ENCODE assay signal across 33 cellular contexts in genomic region chr3:27646891-27647290, GRCh38.
"Had no signal": no experiment of that assay in that cellular context is flagged by ENCODE, and none has a peak within 500 bp of the region (broad histone marks: within the 10 kb centered on the region; RNA-seq: fewer than 3 reads in every experiment).

No MANE protein-coding gene starts in this region.

- H3K9ac ChIP-seq: KMS-11 had no signal

- H3K9me3 ChIP-seq: MG63 had no signal

- H3K27me3 ChIP-seq: MG63 had no signal

- DNase-seq: Karpas-422, Kasumi-1, MG63, MM.1S, MV-4-11, NCI-H1048, NCI-H1092, NCI-H1092 treated with DMSO at 0.1 percent for 48 hours, NCI-H1105, NCI-H1105 treated with DMSO at 0.1 percent for 48 hours, NCI-H1417, NCI-H1417 treated with DMSO at 0.1 percent for 48 hours, NCI-H1436, NCI-H1436 treated with DMSO at 0.1 percent for 48 hours, NCI-H146, NCI-H1694, NCI-H1694 treated with DMSO at 0.1 percent for 48 hours, NCI-H187, NCI-H187 treated with DMSO at 0.1 percent for 48 hours, NCI-H1930, NCI-H2029, NCI-H2029 treated with DMSO at 0.1 percent for 48 hours, NCI-H2081, NCI-H2081 treated with DMSO at 0.1 percent for 48 hours, NCI-H2107, NCI-H2171, NCI-H2171 treated with DMSO at 0.1 percent for 48 hours, NCI-H2227 treated with DMSO at 0.1 percent for 48 hours, NCI-H345, NCI-H446, NCI-H446 treated with DMSO at 0.1 percent for 48 hours, NCI-H510A had no signal

- H3K36me3 ChIP-seq: MG63 had no signal

- H3K4me2 ChIP-seq: KMS-11 had no signal

- H3K4me3 ChIP-seq: MG63 had no signal

- H3K27ac ChIP-seq: KMS-11 had no signal
